27 cellular contexts compared by ENCODE assay signal in genomic region chr20:41553142-41553879, GRCh38.
DNase-seq lines count a peak whose midpoint lies in the region; ATAC-seq and TF ChIP-seq lines count a peak whose summit lies in the region.
"Had no signal": no experiment of that assay in that cellular context is flagged by ENCODE, and none has a peak within 500 bp of the region (broad histone marks: within the 10 kb centered on the region; RNA-seq: fewer than 3 reads in every experiment).

No MANE protein-coding gene starts in this region.

- peak overlapping the region; percentile 10 for H3K4me3 Mint-ChIP-seq in activated T-helper 17 cell treated with anti-CD3 and anti-CD28 coated beads, Interleukin-2, amount 50 U/mL, for 72 hours
- no peak overlapping the region for H3K4me3 Mint-ChIP-seq in activated T-cell treated with anti-CD3 and anti-CD28 coated beads, Interleukin-2, amount 50 U/mL, for 4 hours
- H3K4me3 Mint-ChIP-seq: activated naive CD4-positive, alpha-beta T cell treated with anti-CD3 and anti-CD28 coated beads, Interleukin-2, amount 50 U/mL, for 24 hours; H9; memory B cell; stimulated activated naive CD8-positive, alpha-beta T cell treated with anti-CD3 and anti-CD28 coated beads, Interleukin-15, amount 100 ng/mL, for 72 hours had no signal

- no peaks in the 10 kb centered on the region for H3K27me3 ChIP-seq in lower lobe of right lung (ENCODE audit: low read depth)
- no peaks in the 10 kb centered on the region for H3K27me3 ChIP-seq in effector memory CD4-positive, alpha-beta T cell (replicated peaks; ENCODE audit: control insufficient read depth, insufficient read depth, low read length, poor library complexity, severe bottlenecking)
- no peaks in the 10 kb centered on the region for H3K27me3 ChIP-seq in heart right ventricle
- H3K27me3 ChIP-seq in WERI-Rb-1 (ENCODE audit: insufficient read depth, low read depth, severe bottlenecking) = no peaks in the 10 kb centered on the region
- H3K27me3 ChIP-seq: ascending aorta, BLaER1, gastroesophageal sphincter, MG63, neutrophil, upper lobe of left lung had no signal

- peak; percentile 9 for DNase-seq in GM12865 (ENCODE audit: low read depth)
- no peak for DNase-seq in lower lobe of right lung
- no peak for DNase-seq in effector memory CD4-positive, alpha-beta T cell
- DNase-seq in activated T-cell treated with anti-CD3 and anti-CD28 coated beads, Interleukin-2, amount 50 U/mL, for 4 hours = no peak
- DNase-seq in heart right ventricle = no peak
- DNase-seq in WERI-Rb-1 = no peak
- DNase-seq: ACHN; activated CD4-positive, CD25-positive, alpha-beta regulatory T cell treated with anti-CD3 and anti-CD28 coated beads, Interleukin-2, amount 50 U/mL, for 72 hours; activated CD8-positive, alpha-beta memory T cell treated with anti-CD3 and anti-CD28 coated beads for 24 hours; cerebellar nuclear complex; H9; kidney glomerular epithelial cell; MG63; NCI-H1694; NCI-H2227 treated with DMSO at 0.1 percent for 48 hours; stimulated activated CD4-positive, alpha-beta T cell treated with anti-CD3 and anti-CD28 coated beads, Interleukin-4, amount 100 ng/mL, for 24 hours; stimulated activated naive CD8-positive, alpha-beta T cell treated with anti-CD3 and anti-CD28 coated beads, Interleukin-15, amount 100 ng/mL, for 72 hours; T1000; upper lobe of left lung had no signal

- H3K4me1 ChIP-seq in lower lobe of right lung = peaks cover 7% of the 10 kb centered on the region
- no peaks in the 10 kb centered on the region for H3K4me1 ChIP-seq in effector memory CD4-positive, alpha-beta T cell (ENCODE audit: control insufficient read depth, insufficient read depth, low read length, poor library complexity, severe bottlenecking)
- H3K4me1 ChIP-seq in heart right ventricle = peaks cover 0 to 21% (median 4%) of the 10 kb centered on the region in 9 donors
- H3K4me1 ChIP-seq: BLaER1 had no signal

- 92 to 94% methylated on average over 9 of the region's 9 CpGs for WGBS in heart right ventricle, 2 donors

- peaks cover 14% of the 10 kb centered on the region for H3K4me1 Mint-ChIP-seq in activated T-helper 17 cell treated with anti-CD3 and anti-CD28 coated beads, Interleukin-2, amount 50 U/mL, for 72 hours
- H3K4me1 Mint-ChIP-seq in activated T-cell treated with anti-CD3 and anti-CD28 coated beads, Interleukin-2, amount 50 U/mL, for 4 hours (ENCODE audit: low read depth) = peaks cover 21% of the 10 kb centered on the region

- H3K27ac ChIP-seq in 22Rv1 = peak overlapping the region; percentile 72
- peak overlapping the region; percentile 41 for H3K27ac ChIP-seq in lower lobe of right lung
- no peak overlapping the region for H3K27ac ChIP-seq in effector memory CD4-positive, alpha-beta T cell (ENCODE audit: insufficient read depth, low read length, poor library complexity, severe bottlenecking)
- H3K27ac ChIP-seq in heart right ventricle = no peak overlapping the region
- no peak overlapping the region for H3K27ac ChIP-seq in WERI-Rb-1
- H3K27ac ChIP-seq: ascending aorta, BLaER1, gastroesophageal sphincter, neutrophil had no signal

- TF ChIP-seq CTCF in 22Rv1 (IDR thresholded peaks at IDR 0.05) (no peak), GM12865 (IDR thresholded peaks at IDR 0.05; ENCODE audit: insufficient read depth, low read depth, low read length, missing control alignments) (no peak), lower lobe of right lung (IDR thresholded peaks at IDR 0.05) (no peak), heart right ventricle (IDR thresholded peaks at IDR 0.05) (no peak), WERI-Rb-1 (IDR thresholded peaks at IDR 0.05; ENCODE audit: low read depth, low read length) (no peak)

- intact Hi-C loops in lower lobe of right lung (cut with DNase I) = no loop called here
- intact Hi-C loops in heart right ventricle (cut with DNase I) = no loop called here

- H3K4me3 ChIP-seq in GM12865 (ENCODE audit: low read depth, low read length) = no peak overlapping the region
- no peak overlapping the region for H3K4me3 ChIP-seq in lower lobe of right lung
- no peak overlapping the region for H3K4me3 ChIP-seq in effector memory CD4-positive, alpha-beta T cell (ENCODE audit: insufficient read depth, low read depth, low read length, poor library complexity, severe bottlenecking)
- no peak overlapping the region for H3K4me3 ChIP-seq in heart right ventricle
- no peak overlapping the region for H3K4me3 ChIP-seq in WERI-Rb-1 (ENCODE audit: low read depth, low read length)
- H3K4me3 ChIP-seq: ascending aorta, BLaER1, gastroesophageal sphincter, MG63, upper lobe of left lung had no signal

- H3K9me3 ChIP-seq in lower lobe of right lung (no peaks in the 10 kb centered on the region), heart right ventricle (peaks cover 0 to 9% (median 0%) of the 10 kb centered on the region in 11 donors), WERI-Rb-1 (ENCODE audit: severe bottlenecking) (no peaks in the 10 kb centered on the region)
- H3K9me3 ChIP-seq in effector memory CD4-positive, alpha-beta T cell (ENCODE audit: control insufficient read depth, low read length) = no peaks in the 10 kb centered on the region
- H3K9me3 ChIP-seq: ascending aorta, gastroesophageal sphincter, neutrophil, upper lobe of left lung had no signal

- no peaks in the 10 kb centered on the region for H3K27me3 Mint-ChIP-seq in activated T-helper 17 cell treated with anti-CD3 and anti-CD28 coated beads, Interleukin-2, amount 50 U/mL, for 72 hours
- no peaks in the 10 kb centered on the region for H3K27me3 Mint-ChIP-seq in activated T-cell treated with anti-CD3 and anti-CD28 coated beads, Interleukin-2, amount 50 U/mL, for 4 hours (ENCODE audit: low read depth)
- H3K27me3 Mint-ChIP-seq: activated naive CD4-positive, alpha-beta T cell treated with anti-CD3 and anti-CD28 coated beads, Interleukin-2, amount 50 U/mL, for 24 hours; memory B cell; stimulated activated naive CD8-positive, alpha-beta T cell treated with anti-CD3 and anti-CD28 coated beads, Interleukin-15, amount 100 ng/mL, for 72 hours had no signal

- peaks cover 38% of the 10 kb centered on the region for H3K36me3 Mint-ChIP-seq in activated T-helper 17 cell treated with anti-CD3 and anti-CD28 coated beads, Interleukin-2, amount 50 U/mL, for 72 hours (ENCODE audit: low read depth)
- peaks cover 35% of the 10 kb centered on the region for H3K36me3 Mint-ChIP-seq in activated T-cell treated with anti-CD3 and anti-CD28 coated beads, Interleukin-2, amount 50 U/mL, for 4 hours (ENCODE audit: insufficient read depth)

- H3K27ac Mint-ChIP-seq in activated T-helper 17 cell treated with anti-CD3 and anti-CD28 coated beads, Interleukin-2, amount 50 U/mL, for 72 hours = peak overlapping the region; percentile 52
- H3K27ac Mint-ChIP-seq: stimulated activated naive CD8-positive, alpha-beta T cell treated with anti-CD3 and anti-CD28 coated beads, Interleukin-15, amount 100 ng/mL, for 72 hours had no signal

- peaks cover 8% of the 10 kb centered on the region for H3K9me3 Mint-ChIP-seq in activated T-helper 17 cell treated with anti-CD3 and anti-CD28 coated beads, Interleukin-2, amount 50 U/mL, for 72 hours
- peaks cover 10% of the 10 kb centered on the region for H3K9me3 Mint-ChIP-seq in activated T-cell treated with anti-CD3 and anti-CD28 coated beads, Interleukin-2, amount 50 U/mL, for 4 hours
- H3K9me3 Mint-ChIP-seq: activated naive CD4-positive, alpha-beta T cell treated with anti-CD3 and anti-CD28 coated beads, Interleukin-2, amount 50 U/mL, for 24 hours; memory B cell had no signal

- H3K36me3 ChIP-seq in lower lobe of right lung = no peaks in the 10 kb centered on the region
- peaks cover 8% of the 10 kb centered on the region for H3K36me3 ChIP-seq in effector memory CD4-positive, alpha-beta T cell (ENCODE audit: control insufficient read depth, insufficient read depth, low read length)
- peaks cover 0 to 8% (median 0%) of the 10 kb centered on the region in 9 donors for H3K36me3 ChIP-seq in heart right ventricle
- peaks cover 15% of the 10 kb centered on the region for H3K36me3 ChIP-seq in WERI-Rb-1
- H3K36me3 ChIP-seq: neutrophil, upper lobe of left lung had no signal

- no peak for ATAC-seq in activated T-helper 17 cell treated with anti-CD3 and anti-CD28 coated beads, Interleukin-2, amount 50 U/mL, for 72 hours (replicated peaks)
- ATAC-seq in lower lobe of right lung (no peak), heart right ventricle (no peak)
- ATAC-seq in activated T-cell treated with anti-CD3 and anti-CD28 coated beads, Interleukin-2, amount 50 U/mL, for 4 hours = no peak
- ATAC-seq: gastroesophageal sphincter; stimulated activated naive CD8-positive, alpha-beta T cell treated with anti-CD3 and anti-CD28 coated beads, Interleukin-15, amount 100 ng/mL, for 72 hours had no signal

Comparison
In these comparisons a context has a peak if more than half of its experiments do, and no peak if none do; other contexts are left out.
1. H3K27ac ChIP-seq: peak in 22Rv1 (single experiment) and lower lobe of right lung (single experiment); none in effector memory CD4-positive, alpha-beta T cell (single experiment), heart right ventricle (0 of 10) and WERI-Rb-1 (single experiment).